ENCODE assay signal across 9 cellular contexts in genomic region chr11:35126000-35126878, GRCh38. TPM values are rescaled to one million over a fixed set of nuclear protein-coding genes. Genes with fewer than 3 reads are reported as not detected.
A peak's percentile ranks its signal among the peaks of the same experiment; 100 is the strongest.
DNase-seq lines count a peak whose midpoint lies in the region; ATAC-seq and TF ChIP-seq lines count a peak whose summit lies in the region.
"Had no signal": no experiment of that assay in that cellular context is flagged by ENCODE, and none has a peak within 500 bp of the region (broad histone marks: within the 10 kb centered on the region; RNA-seq: fewer than 3 reads in every experiment).

No MANE protein-coding gene starts in this region.

- H3K36me3 ChIP-seq in upper lobe of right lung, result no peaks in the 10 kb centered on the region

- intact Hi-C loops in upper lobe of right lung (cut with DNase I), result no loop called here

- H3K27ac Mint-ChIP-seq in naive B cell, result peak overlapping the region; percentile 50 to 96 (median 83)

- ATAC-seq in GM18519 (IDR thresholded peaks at IDR 0.05; ENCODE audit: low FRiP score, unreplicated experiment), result peak; percentile 43
- peak; percentile 64 for ATAC-seq in GM21717 (IDR thresholded peaks at IDR 0.05; ENCODE audit: unreplicated experiment)
- peak; percentile 39 for ATAC-seq in HG03575 (IDR thresholded peaks at IDR 0.05; ENCODE audit: extremely low read depth, insufficient number of reproducible peaks, low FRiP score, unreplicated experiment)
- peak; percentile 88 to 90 for ATAC-seq in naive B cell (ENCODE audit: low read depth in 2 of 2)
- ATAC-seq in upper lobe of right lung, result no peak

- no peak for TF ChIP-seq CTCF in upper lobe of right lung (IDR thresholded peaks at IDR 0.05)

- H3K27me3 Mint-ChIP-seq in naive B cell, result no peaks in the 10 kb centered on the region

- H3K4me1 ChIP-seq in upper lobe of right lung, result no peaks in the 10 kb centered on the region
- H3K4me1 ChIP-seq: parathyroid adenoma had no signal

- peaks cover 38 to 57% (median 40%) of the 10 kb centered on the region in 3 donors for H3K4me1 Mint-ChIP-seq in naive B cell

- DNase-seq in naive B cell (peak; percentile 54), NCI-H446 (lab: John Stamatoyannopoulos, UW) (no peak), DMS 273 treated with DMSO at 0.1 percent for 48 hours (lab: John Stamatoyannopoulos, UW) (no peak), LoVo (ENCODE audit: low spot score) (no peak), upper lobe of right lung (no peak)

- H3K4me3 ChIP-seq in upper lobe of right lung, result no peak overlapping the region

- no peaks in the 10 kb centered on the region for H3K36me3 Mint-ChIP-seq in naive B cell

- H3K27me3 ChIP-seq in upper lobe of right lung, result no peaks in the 10 kb centered on the region

- no peaks in the 10 kb centered on the region for H3K9me3 ChIP-seq in upper lobe of right lung

- H3K9me3 Mint-ChIP-seq in naive B cell, result peaks cover 0 to 5% (median 0%) of the 10 kb centered on the region in 7 donors

- H3K4me3 Mint-ChIP-seq in naive B cell, result peak overlapping the region in 7 of 8 donors; percentile 25 to 82 (median 50)

- H3K27ac ChIP-seq in upper lobe of right lung, result no peak overlapping the region
- H3K27ac ChIP-seq: parathyroid adenoma had no signal

RNA-seq across cellular contexts. Expression of gene CD44, which starts 12.7 kb away (rescaled TPM):
- 100 to 1,000 TPM; 156 to 277 (median 187) TPM for polyA plus RNA-seq in naive B cell (ENCODE audit: low read depth in 6 of 6)
- 548 TPM for total RNA-seq in upper lobe of right lung
